Comparison of ENCODE assay signal across 1 cellular context in the genomic region with DNA sequence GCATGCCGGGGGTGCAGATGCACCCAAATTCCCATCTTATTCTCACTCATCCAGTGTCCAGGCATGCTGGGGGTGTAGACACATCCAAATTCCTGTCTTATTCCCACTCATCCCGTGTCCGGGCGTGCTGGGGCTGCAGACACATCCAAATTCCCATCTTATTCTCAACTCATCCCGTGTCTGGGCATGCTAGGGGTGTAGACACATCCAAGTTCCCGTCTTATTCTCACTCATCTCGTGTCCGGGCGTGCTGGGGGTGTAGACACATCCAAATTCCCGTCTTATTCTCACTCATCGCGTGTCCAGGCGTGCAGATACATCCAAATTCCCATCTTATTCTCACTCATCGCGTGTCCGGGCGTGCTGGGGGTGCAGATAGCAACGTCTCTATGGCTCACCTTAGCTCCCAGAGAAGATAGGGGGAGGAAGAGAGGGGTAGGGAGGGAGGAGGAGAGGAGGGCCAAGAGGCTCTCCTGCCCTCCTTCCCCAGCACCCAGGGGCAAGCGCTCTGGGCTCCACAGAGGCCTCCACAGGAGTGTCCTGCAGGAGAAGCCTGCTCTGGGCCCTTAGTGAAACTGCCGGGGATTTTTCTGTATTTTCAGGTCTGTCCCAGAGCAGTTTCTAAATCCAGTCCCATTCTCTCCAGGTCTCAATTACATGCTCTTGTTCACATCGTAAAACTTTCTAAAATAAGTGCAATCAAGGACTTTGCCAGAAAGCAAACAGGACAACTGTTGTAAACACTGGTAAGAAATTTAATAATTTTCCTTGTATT.
TF ChIP-seq lines count a peak whose summit lies in the region.

No MANE protein-coding gene starts in this region.

TF ChIP-seq in HEK293, 187 proteins besides CTCF, POLR2A, EP300 and RAD21 (continued from another document):
- no peak for TF ChIP-seq PRDM2 (tag by site-specific recombination; IDR thresholded peaks at IDR 0.05; ENCODE audit: borderline replicate concordance)
